In the genomic region with DNA sequence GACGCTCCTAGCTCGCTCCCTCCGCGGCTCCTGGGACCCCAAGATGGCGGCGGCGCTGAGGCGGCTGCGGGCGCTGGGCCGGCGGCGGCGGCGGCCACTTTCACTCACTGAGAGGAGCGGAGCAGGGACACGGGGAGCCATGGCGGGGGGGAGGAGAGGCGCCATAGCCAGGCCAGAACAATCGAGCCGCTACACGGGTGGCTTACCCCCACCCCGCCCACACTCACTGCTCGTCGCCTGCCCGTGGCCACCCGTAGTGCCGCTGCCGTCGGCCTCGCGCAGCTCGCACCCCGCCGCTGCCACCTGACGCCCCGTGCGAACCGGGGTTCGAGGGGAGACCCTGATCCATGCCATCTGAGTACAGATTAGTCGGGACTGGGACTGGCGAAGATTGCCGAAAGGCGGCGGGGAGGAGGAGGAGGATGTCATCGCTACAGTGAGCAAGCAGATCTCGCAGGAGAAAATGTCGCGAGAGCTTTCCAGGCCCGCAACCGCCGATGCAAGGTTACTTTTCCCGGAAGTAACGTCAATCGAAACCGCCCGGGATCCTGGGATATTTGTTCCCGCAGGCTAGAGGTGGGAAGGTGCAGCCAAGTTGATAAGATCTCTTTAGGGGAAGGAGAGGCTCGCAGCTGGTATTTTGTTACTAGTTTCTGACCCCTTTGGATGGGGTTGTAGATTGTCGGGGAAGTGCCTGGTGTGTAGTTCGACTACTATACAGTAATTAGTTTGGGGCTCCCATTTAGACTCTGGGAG, we compare ENCODE assay signal across 1 cellular context.
TF ChIP-seq lines count a peak whose summit lies in the region.

Gene INO80 (minus strand): TSS at position 165 of the 756 bp plus-strand sequence. CDS start 19,970 bp downstream, outside the sequence.

TF ChIP-seq in HEK293, 187 proteins besides CTCF, POLR2A, EP300 and RAD21 (continued from another document and continues in another):
- TF ChIP-seq, protein P1, sequence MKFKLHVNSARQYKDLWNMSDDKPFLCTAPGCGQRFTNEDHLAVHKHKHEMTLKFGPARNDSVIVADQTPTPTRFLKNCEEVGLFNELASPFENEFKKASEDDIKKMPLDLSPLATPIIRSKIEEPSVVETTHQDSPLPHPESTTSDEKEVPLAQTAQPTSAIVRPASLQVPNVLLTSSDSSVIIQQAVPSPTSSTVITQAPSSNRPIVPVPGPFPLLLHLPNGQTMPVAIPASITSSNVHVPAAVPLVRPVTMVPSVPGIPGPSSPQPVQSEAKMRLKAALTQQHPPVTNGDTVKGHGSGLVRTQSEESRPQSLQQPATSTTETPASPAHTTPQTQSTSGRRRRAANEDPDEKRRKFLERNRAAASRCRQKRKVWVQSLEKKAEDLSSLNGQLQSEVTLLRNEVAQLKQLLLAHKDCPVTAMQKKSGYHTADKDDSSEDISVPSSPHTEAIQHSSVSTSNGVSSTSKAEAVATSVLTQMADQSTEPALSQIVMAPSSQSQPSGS (tag by site-specific recombination; IDR thresholded peaks at IDR 0.05; ENCODE audit: low read depth): peak; percentile 61
- TF ChIP-seq ZBTB48 (tag by site-specific recombination; IDR thresholded peaks at IDR 0.05): no peak
- TF ChIP-seq, protein P2, sequence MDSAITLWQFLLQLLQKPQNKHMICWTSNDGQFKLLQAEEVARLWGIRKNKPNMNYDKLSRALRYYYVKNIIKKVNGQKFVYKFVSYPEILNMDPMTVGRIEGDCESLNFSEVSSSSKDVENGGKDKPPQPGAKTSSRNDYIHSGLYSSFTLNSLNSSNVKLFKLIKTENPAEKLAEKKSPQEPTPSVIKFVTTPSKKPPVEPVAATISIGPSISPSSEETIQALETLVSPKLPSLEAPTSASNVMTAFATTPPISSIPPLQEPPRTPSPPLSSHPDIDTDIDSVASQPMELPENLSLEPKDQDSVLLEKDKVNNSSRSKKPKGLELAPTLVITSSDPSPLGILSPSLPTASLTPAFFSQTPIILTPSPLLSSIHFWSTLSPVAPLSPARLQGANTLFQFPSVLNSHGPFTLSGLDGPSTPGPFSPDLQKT (IDR thresholded peaks at IDR 0.05; ENCODE audit: borderline replicate concordance, low read depth, low read length): no peak
- peak; percentile 100 for TF ChIP-seq ZBTB17 (tag by site-specific recombination; IDR thresholded peaks at IDR 0.05)
- TF ChIP-seq, protein P3, sequence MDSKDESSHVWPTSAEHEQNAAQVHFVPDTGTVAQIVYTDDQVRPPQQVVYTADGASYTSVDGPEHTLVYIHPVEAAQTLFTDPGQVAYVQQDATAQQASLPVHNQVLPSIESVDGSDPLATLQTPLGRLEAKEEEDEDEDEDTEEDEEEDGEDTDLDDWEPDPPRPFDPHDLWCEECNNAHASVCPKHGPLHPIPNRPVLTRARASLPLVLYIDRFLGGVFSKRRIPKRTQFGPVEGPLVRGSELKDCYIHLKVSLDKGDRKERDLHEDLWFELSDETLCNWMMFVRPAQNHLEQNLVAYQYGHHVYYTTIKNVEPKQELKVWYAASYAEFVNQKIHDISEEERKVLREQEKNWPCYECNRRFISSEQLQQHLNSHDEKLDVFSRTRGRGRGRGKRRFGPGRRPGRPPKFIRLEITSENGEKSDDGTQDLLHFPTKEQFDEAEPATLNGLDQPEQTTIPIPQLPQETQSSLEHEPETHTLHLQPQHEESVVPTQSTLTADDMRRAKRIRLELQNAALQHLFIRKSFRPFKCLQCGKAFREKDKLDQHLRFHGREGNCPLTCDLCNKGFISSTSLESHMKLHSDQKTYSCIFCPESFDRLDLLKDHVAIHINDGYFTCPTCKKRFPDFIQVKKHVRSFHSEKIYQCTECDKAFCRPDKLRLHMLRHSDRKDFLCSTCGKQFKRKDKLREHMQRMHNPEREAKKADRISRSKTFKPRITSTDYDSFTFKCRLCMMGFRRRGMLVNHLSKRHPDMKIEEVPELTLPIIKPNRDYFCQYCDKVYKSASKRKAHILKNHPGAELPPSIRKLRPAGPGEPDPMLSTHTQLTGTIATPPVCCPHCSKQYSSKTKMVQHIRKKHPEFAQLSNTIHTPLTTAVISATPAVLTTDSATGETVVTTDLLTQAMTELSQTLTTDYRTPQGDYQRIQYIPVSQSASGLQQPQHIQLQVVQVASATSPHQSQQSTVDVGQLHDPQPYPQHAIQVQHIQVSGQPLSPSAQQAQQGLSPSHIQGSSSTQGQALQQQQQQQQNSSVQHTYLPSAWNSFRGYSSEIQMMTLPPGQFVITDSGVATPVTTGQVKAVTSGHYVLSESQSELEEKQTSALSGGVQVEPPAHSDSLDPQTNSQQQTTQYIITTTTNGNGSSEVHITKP (tag by site-specific recombination; IDR thresholded peaks at IDR 0.05): peak; percentile 92
- no peak for TF ChIP-seq ZNF658 (tag by site-specific recombination; IDR thresholded peaks at IDR 0.05)
- TF ChIP-seq EGR2 (tag by site-specific recombination; IDR thresholded peaks at IDR 0.05; ENCODE audit: low read depth): peak; percentile 51; the same call in 1 of the 2 replicates
- TF ChIP-seq ZBTB11 (tag by site-specific recombination; conservative IDR thresholded peaks at IDR 0.05; ENCODE audit: low read depth): peak; percentile 65
- peak; percentile 42; the same call in 1 of the 2 replicates for TF ChIP-seq ZBTB21 (tag by site-specific recombination; IDR thresholded peaks at IDR 0.05)
- TF ChIP-seq YY1 (tag by site-specific recombination; IDR thresholded peaks at IDR 0.05): peak; percentile 99
- no peak for TF ChIP-seq ZNF830 (tag by site-specific recombination; IDR thresholded peaks at IDR 0.05; ENCODE audit: low read depth)
- TF ChIP-seq ZNF19 (tag by site-specific recombination; IDR thresholded peaks at IDR 0.05; ENCODE audit: low read depth): no peak
- TF ChIP-seq KLF7 (tag by site-specific recombination; IDR thresholded peaks at IDR 0.05; ENCODE audit: borderline replicate concordance): 0 out of 2 replicates have a peak, but pooled peaks have one; percentile 43
- peak; percentile 77 for TF ChIP-seq SP7 (tag by site-specific recombination; IDR thresholded peaks at IDR 0.05)
- TF ChIP-seq SP3 (tag by site-specific recombination; IDR thresholded peaks at IDR 0.05): peak; percentile 80
- TF ChIP-seq KLF9 (tag by site-specific recombination; IDR thresholded peaks at IDR 0.05; ENCODE audit: low read depth): peak; percentile 57; the same call in 1 of the 2 replicates
- 0 out of 2 replicates have a peak, but pooled peaks have one; percentile 66 for TF ChIP-seq ZNF777 (tag by site-specific recombination; IDR thresholded peaks at IDR 0.05; ENCODE audit: borderline replicate concordance)
- TF ChIP-seq ZIC2 (tag by site-specific recombination; IDR thresholded peaks at IDR 0.05): peak; percentile 80
- TF ChIP-seq, protein P4, sequence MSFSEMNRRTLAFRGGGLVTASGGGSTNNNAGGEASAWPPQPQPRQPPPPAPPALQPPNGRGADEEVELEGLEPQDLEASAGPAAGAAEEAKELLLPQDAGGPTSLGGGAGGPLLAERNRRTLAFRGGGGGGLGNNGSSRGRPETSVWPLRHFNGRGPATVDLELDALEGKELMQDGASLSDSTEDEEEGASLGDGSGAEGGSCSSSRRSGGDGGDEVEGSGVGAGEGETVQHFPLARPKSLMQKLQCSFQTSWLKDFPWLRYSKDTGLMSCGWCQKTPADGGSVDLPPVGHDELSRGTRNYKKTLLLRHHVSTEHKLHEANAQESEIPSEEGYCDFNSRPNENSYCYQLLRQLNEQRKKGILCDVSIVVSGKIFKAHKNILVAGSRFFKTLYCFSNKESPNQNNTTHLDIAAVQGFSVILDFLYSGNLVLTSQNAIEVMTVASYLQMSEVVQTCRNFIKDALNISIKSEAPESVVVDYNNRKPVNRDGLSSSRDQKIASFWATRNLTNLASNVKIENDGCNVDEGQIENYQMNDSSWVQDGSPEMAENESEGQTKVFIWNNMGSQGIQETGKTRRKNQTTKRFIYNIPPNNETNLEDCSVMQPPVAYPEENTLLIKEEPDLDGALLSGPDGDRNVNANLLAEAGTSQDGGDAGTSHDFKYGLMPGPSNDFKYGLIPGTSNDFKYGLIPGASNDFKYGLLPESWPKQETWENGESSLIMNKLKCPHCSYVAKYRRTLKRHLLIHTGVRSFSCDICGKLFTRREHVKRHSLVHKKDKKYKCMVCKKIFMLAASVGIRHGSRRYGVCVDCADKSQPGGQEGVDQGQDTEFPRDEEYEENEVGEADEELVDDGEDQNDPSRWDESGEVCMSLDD (tag by site-specific recombination; IDR thresholded peaks at IDR 0.05): peak; percentile 100
- TF ChIP-seq ZNF76 (tag by site-specific recombination; IDR thresholded peaks at IDR 0.05; ENCODE audit: borderline replicate concordance, low read depth): peak; percentile 75; the same call in 1 of the 2 replicates
- TF ChIP-seq WT1 (tag by site-specific recombination; IDR thresholded peaks at IDR 0.05): no peak
- no peak for TF ChIP-seq ZNF292 (tag by site-specific recombination; IDR thresholded peaks at IDR 0.05; ENCODE audit: borderline replicate concordance, low read depth)
- TF ChIP-seq ZNF501 (tag by site-specific recombination; IDR thresholded peaks at IDR 0.05): peak; percentile 83
- no peak for TF ChIP-seq ZNF311 (tag by site-specific recombination; IDR thresholded peaks at IDR 0.05; ENCODE audit: borderline replicate concordance)
- TF ChIP-seq, protein P5, sequence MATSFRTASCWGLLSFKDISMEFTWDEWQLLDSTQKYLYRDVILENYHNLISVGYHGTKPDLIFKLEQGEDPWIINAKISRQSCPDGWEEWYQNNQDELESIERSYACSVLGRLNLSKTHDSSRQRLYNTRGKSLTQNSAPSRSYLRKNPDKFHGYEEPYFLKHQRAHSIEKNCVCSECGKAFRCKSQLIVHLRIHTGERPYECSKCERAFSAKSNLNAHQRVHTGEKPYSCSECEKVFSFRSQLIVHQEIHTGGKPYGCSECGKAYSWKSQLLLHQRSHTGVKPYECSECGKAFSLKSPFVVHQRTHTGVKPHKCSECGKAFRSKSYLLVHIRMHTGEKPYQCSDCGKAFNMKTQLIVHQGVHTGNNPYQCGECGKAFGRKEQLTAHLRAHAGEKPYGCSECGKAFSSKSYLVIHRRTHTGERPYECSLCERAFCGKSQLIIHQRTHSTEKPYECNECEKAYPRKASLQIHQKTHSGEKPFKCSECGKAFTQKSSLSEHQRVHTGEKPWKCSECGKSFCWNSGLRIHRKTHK (tag by site-specific recombination; IDR thresholded peaks at IDR 0.05): no peak
- no peak for TF ChIP-seq ZNF138 (tag by site-specific recombination; IDR thresholded peaks at IDR 0.05; ENCODE audit: borderline replicate concordance)
- TF ChIP-seq ZSCAN5A (tag by site-specific recombination; IDR thresholded peaks at IDR 0.05): peak; percentile 64; the same call in 1 of the 2 replicates
- no peak for TF ChIP-seq OSR2 (tag by site-specific recombination; IDR thresholded peaks at IDR 0.05)
- TF ChIP-seq KLF1 (tag by site-specific recombination; IDR thresholded peaks at IDR 0.05): peak; percentile 58
- TF ChIP-seq ZBTB26 (tag by site-specific recombination; optimal IDR thresholded peaks at IDR 0.05): peak; percentile 78
- TF ChIP-seq PATZ1 (tag by site-specific recombination; IDR thresholded peaks at IDR 0.05): peak; percentile 85
- TF ChIP-seq ZNF350 (tag by site-specific recombination; IDR thresholded peaks at IDR 0.05): no peak
- TF ChIP-seq IKZF3 (tag by site-specific recombination; IDR thresholded peaks at IDR 0.05): peak; percentile 98
- no peak for TF ChIP-seq ZNF571 (tag by site-specific recombination; IDR thresholded peaks at IDR 0.05)
- peak; percentile 80 for TF ChIP-seq ZFHX2 (tag by site-specific recombination; conservative IDR thresholded peaks at IDR 0.05)
